9 cellular contexts compared by ENCODE assay signal in genomic region chr9:121651295-121652036, GRCh38. TPM values are rescaled to one million over a fixed set of nuclear protein-coding genes. Genes with fewer than 3 reads are reported as not detected.
DNase-seq lines count a peak whose midpoint lies in the region; ATAC-seq, FAIRE-seq and TF ChIP-seq lines count a peak whose summit lies in the region.
"Had no signal": no experiment of that assay in that cellular context is flagged by ENCODE, and none has a peak within 500 bp of the region (broad histone marks: within the 10 kb centered on the region; RNA-seq: fewer than 3 reads in every experiment).

Gene DAB2IP (plus strand): TSS chr9:121651634. CDS start chr9:121651776, 142 bp downstream.

- FAIRE-seq in bronchial epithelial cell (lab: Jason Lieb, UNC), result no peak

- peaks cover 16% of the 10 kb centered on the region for H3K27me3 ChIP-seq in bronchial epithelial cell (ENCODE audit: control insufficient read depth, insufficient read depth, low read length)

- H3K4me3 ChIP-seq in bronchial epithelial cell (ENCODE audit: low read depth, low read length), result peak within 1 kb of the TSS; percentile 29
- H3K4me3 ChIP-seq in skeletal muscle cell (ENCODE audit: low read depth, low read length), result peak within 1 kb of the TSS; percentile 53

- DNase-seq in G401 (ENCODE audit: low spot score) (peak; percentile 89), NCI-H2196 treated with DMSO at 0.1 percent for 48 hours (lab: John Stamatoyannopoulos, UW; ENCODE audit: unreplicated experiment) (peak; percentile 21), bronchial epithelial cell (ENCODE audit: low read depth) (no peak), iPS-NIHi7 (ENCODE audit: extremely low spot score) (peak; percentile 80), skeletal muscle cell (ENCODE audit: low read depth) (no peak), DMS153 (lab: John Stamatoyannopoulos, UW) (no peak)
- no peak for DNase-seq in activated CD4-positive, alpha-beta T cell treated with anti-CD3 and anti-CD28 coated beads, Interleukin-2, amount 50 U/mL, for 4 hours

- H3K36me3 ChIP-seq in bronchial epithelial cell (ENCODE audit: control insufficient read depth, insufficient read depth, low read length), result no peaks in the 10 kb centered on the region

- ATAC-seq in HG03469 (IDR thresholded peaks at IDR 0.05; ENCODE audit: unreplicated experiment), result no peak

- in situ Hi-C loops in G401 (cut with HindIII; ENCODE audit: low sequenced_read_pairs), result no loop called here

- no peak for TF ChIP-seq CTCF in bronchial epithelial cell (IDR thresholded peaks at IDR 0.05; ENCODE audit: insufficient read depth, low read length, severe bottlenecking)

RNA-seq across cellular contexts. Expression of gene DAB2IP, which starts in this region (rescaled TPM):
- total RNA-seq in G401 (2014; rRNA removed; shearing (Covaris generic)), result 30.0 and 44.9 TPM in 2 replicates
- 8.4 TPM in 2 replicates for total RNA-seq in bronchial epithelial cell
- total RNA-seq: T-helper 2 cell treated with Interferon-gamma antibody and Interleukin-4, amounts not matched to agents 100 ng/mL and 5 ng/mL, for 36 hours had no signal

Comparison
In these comparisons a context has a peak if more than half of its experiments do, and no peak if none do; other contexts are left out.
1. DNase-seq: peak in G401 (single experiment), NCI-H2196 treated with DMSO at 0.1 percent for 48 hours (single experiment) and iPS-NIHi7 (single experiment); none in bronchial epithelial cell (single experiment), skeletal muscle cell (single experiment), DMS153 (single experiment) and activated CD4-positive, alpha-beta T cell treated with anti-CD3 and anti-CD28 coated beads, Interleukin-2, amount 50 U/mL, for 4 hours (0 of 2).